Comparison of ENCODE assay signal across 17 cellular contexts in genomic region chr6:138526822-138527235, GRCh38. TPM values are rescaled to one million over a fixed set of nuclear protein-coding genes. Genes with fewer than 3 reads are reported as not detected.
DNase-seq lines count a peak whose midpoint lies in the region; ATAC-seq and TF ChIP-seq lines count a peak whose summit lies in the region.
"Had no signal": no experiment of that assay in that cellular context is flagged by ENCODE, and none has a peak within 500 bp of the region (broad histone marks: within the 10 kb centered on the region; RNA-seq: fewer than 3 reads in every experiment).

No MANE protein-coding gene starts in this region.

- H3K27ac Mint-ChIP-seq in activated naive CD8-positive, alpha-beta T cell treated with anti-CD3 and anti-CD28 coated beads, Interleukin-2, amount 50 U/mL, for 24 hours = no peak overlapping the region
- no peak overlapping the region for H3K27ac Mint-ChIP-seq in activated CD4-positive, alpha-beta memory T cell treated with anti-CD3 and anti-CD28 coated beads for 36 hours
- H3K27ac Mint-ChIP-seq: activated naive CD8-positive, alpha-beta T cell; stimulated activated naive CD8-positive, alpha-beta T cell treated with anti-CD3 and anti-CD28 coated beads, Interleukin-15, amount 100 ng/mL, for 72 hours had no signal

- TF ChIP-seq RAD21 in liver (IDR thresholded peaks at IDR 0.05) = no peak

- H3K9ac ChIP-seq in liver (ENCODE audit: low read depth in 1 of 2, low read length in 2 of 2) = no peak overlapping the region

- H3K36me3 Mint-ChIP-seq in activated naive CD8-positive, alpha-beta T cell treated with anti-CD3 and anti-CD28 coated beads, Interleukin-2, amount 50 U/mL, for 24 hours (ENCODE audit: low read depth) = no peaks in the 10 kb centered on the region
- H3K36me3 Mint-ChIP-seq in activated CD4-positive, alpha-beta memory T cell treated with anti-CD3 and anti-CD28 coated beads for 36 hours = no peaks in the 10 kb centered on the region
- H3K36me3 Mint-ChIP-seq: activated naive CD8-positive, alpha-beta T cell had no signal

- CTCF ChIA-PET in activated CD4-positive, alpha-beta memory T cell treated with anti-CD3 and anti-CD28 coated beads for 36 hours (lab: Charles Lee) = interaction anchor here (0.9 to 3.6 kb wide), 3 partner anchors 10 to 99 kb away, joined by 3 to 14 read pairs (median 5); no protein-coding TSS in a partner anchor

- no peaks in the 10 kb centered on the region for H3K9me3 ChIP-seq in liver (ENCODE audit: control insufficient read depth in 4 of 4, low read length in 3 of 4)

- peaks cover 0 to 6% (median 0%) of the 10 kb centered on the region in 45 donors for H3K27me3 ChIP-seq in dorsolateral prefrontal cortex
- H3K27me3 ChIP-seq in liver (ENCODE audit: control insufficient read depth in 4 of 4, insufficient read depth in 4 of 4, low read length in 3 of 4) = no peaks in the 10 kb centered on the region

- H3K4me1 ChIP-seq in liver (ENCODE audit: control insufficient read depth in 4 of 4, insufficient read depth in 4 of 4, low read length in 3 of 4) = peaks cover 0 to 12% (median 4%) of the 10 kb centered on the region in 4 donors

- intact Hi-C loops in dorsolateral prefrontal cortex (cut with DNase I) = no loop called here
- intact Hi-C loops in activated CD4-positive, alpha-beta memory T cell treated with anti-CD3 and anti-CD28 coated beads for 36 hours (cut with micrococcal nuclease) = no loop called here

- peaks cover 1% of the 10 kb centered on the region for H3K4me1 Mint-ChIP-seq in activated naive CD8-positive, alpha-beta T cell treated with anti-CD3 and anti-CD28 coated beads, Interleukin-2, amount 50 U/mL, for 24 hours
- no peaks in the 10 kb centered on the region for H3K4me1 Mint-ChIP-seq in activated CD4-positive, alpha-beta memory T cell treated with anti-CD3 and anti-CD28 coated beads for 36 hours (ENCODE audit: low read depth)

- H3K27me3 Mint-ChIP-seq in activated naive CD8-positive, alpha-beta T cell treated with anti-CD3 and anti-CD28 coated beads, Interleukin-2, amount 50 U/mL, for 24 hours = peaks cover 2% of the 10 kb centered on the region
- H3K27me3 Mint-ChIP-seq in activated CD4-positive, alpha-beta memory T cell treated with anti-CD3 and anti-CD28 coated beads for 36 hours = peaks cover 7% of the 10 kb centered on the region

- no peak overlapping the region for H3K4me3 Mint-ChIP-seq in activated naive CD8-positive, alpha-beta T cell treated with anti-CD3 and anti-CD28 coated beads, Interleukin-2, amount 50 U/mL, for 24 hours
- no peak overlapping the region for H3K4me3 Mint-ChIP-seq in activated CD4-positive, alpha-beta memory T cell treated with anti-CD3 and anti-CD28 coated beads for 36 hours
- H3K4me3 Mint-ChIP-seq: activated naive CD8-positive, alpha-beta T cell; stimulated activated naive CD8-positive, alpha-beta T cell treated with anti-CD3 and anti-CD28 coated beads, Interleukin-15, amount 100 ng/mL, for 72 hours had no signal

- POLR2A ChIA-PET in activated CD4-positive, alpha-beta memory T cell treated with anti-CD3 and anti-CD28 coated beads for 36 hours (lab: Charles Lee) = no interaction called here

- H3K36me3 ChIP-seq in liver (ENCODE audit: control insufficient read depth in 4 of 4, insufficient read depth in 3 of 4, low read depth in 1 of 4, low read length in 3 of 4) = no peaks in the 10 kb centered on the region

- H3K27ac ChIP-seq in dorsolateral prefrontal cortex (no peak overlapping the region), liver (ENCODE audit: low read depth in 1 of 2, low read length in 2 of 2) (peak overlapping the region in 1 of 2 donors; percentile 2)

- no peak for ATAC-seq in activated naive CD8-positive, alpha-beta T cell treated with anti-CD3 and anti-CD28 coated beads, Interleukin-2, amount 50 U/mL, for 24 hours
- no peak for ATAC-seq in GM21717 (IDR thresholded peaks at IDR 0.05; ENCODE audit: unreplicated experiment)
- ATAC-seq: K562; Panc1; stimulated activated naive CD8-positive, alpha-beta T cell treated with anti-CD3 and anti-CD28 coated beads, Interleukin-15, amount 100 ng/mL, for 72 hours had no signal

- WGBS in liver = 28% methylated on average over 11 of the region's 11 CpGs

- no peaks in the 10 kb centered on the region for H3K9me3 Mint-ChIP-seq in activated naive CD8-positive, alpha-beta T cell treated with anti-CD3 and anti-CD28 coated beads, Interleukin-2, amount 50 U/mL, for 24 hours
- H3K9me3 Mint-ChIP-seq in activated CD4-positive, alpha-beta memory T cell treated with anti-CD3 and anti-CD28 coated beads for 36 hours = no peaks in the 10 kb centered on the region
- H3K9me3 Mint-ChIP-seq: stimulated activated naive CD8-positive, alpha-beta T cell treated with anti-CD3 and anti-CD28 coated beads, Interleukin-15, amount 100 ng/mL, for 72 hours had no signal

- DNase-seq in Ammon's horn (ENCODE audit: low spot score) (peak; percentile 34), NCI-H510A (lab: John Stamatoyannopoulos, UW) (peak; percentile 3), dorsolateral prefrontal cortex (no peak), NOMO-1 (lab: John Stamatoyannopoulos, UW; ENCODE audit: unreplicated experiment in 2 of 2) (no peak)
- no peak for DNase-seq in activated naive CD8-positive, alpha-beta T cell treated with anti-CD3 and anti-CD28 coated beads, Interleukin-2, amount 50 U/mL, for 24 hours
- no peak for DNase-seq in activated CD4-positive, alpha-beta memory T cell treated with anti-CD3 and anti-CD28 coated beads for 36 hours
- DNase-seq: AML-193; NCI-H2029 treated with DMSO at 0.1 percent for 48 hours; posterior cingulate gyrus; stimulated activated CD4-positive, alpha-beta T cell treated with anti-CD3 and anti-CD28 coated beads, Interleukin-4, amount 100 ng/mL, for 4 hours; stimulated activated naive CD8-positive, alpha-beta T cell treated with anti-CD3 and anti-CD28 coated beads, Interleukin-15, amount 100 ng/mL, for 72 hours; T-helper 9 cell had no signal

- TF ChIP-seq CTCF in dorsolateral prefrontal cortex (IDR thresholded peaks at IDR 0.05 in 54 of 56, conservative IDR thresholded peaks at IDR 0.05 in 2 of 56; ENCODE audit: low read depth in 1 of 56, partially characterized antibody in 56 of 56) (no peak), liver (IDR thresholded peaks at IDR 0.05; ENCODE audit: low read depth, low read length, missing input control) (no peak)

- H3K4me3 ChIP-seq in dorsolateral prefrontal cortex (peak overlapping the region in 42 of 59 donors; percentile 0 to 56 (median 26)), liver (ENCODE audit: low read depth in 1 of 3, low read length in 3 of 3) (peak overlapping the region in 2 of 3 donors; percentile 16 to 57)
- H3K4me3 ChIP-seq: K562 had no signal

TF ChIP-seq in liver, 16 proteins besides CTCF, POLR2A, EP300 and RAD21:
- TF ChIP-seq, protein P1, sequence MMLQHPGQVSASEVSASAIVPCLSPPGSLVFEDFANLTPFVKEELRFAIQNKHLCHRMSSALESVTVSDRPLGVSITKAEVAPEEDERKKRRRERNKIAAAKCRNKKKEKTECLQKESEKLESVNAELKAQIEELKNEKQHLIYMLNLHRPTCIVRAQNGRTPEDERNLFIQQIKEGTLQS (IDR thresholded peaks at IDR 0.05) = no peak
- TF ChIP-seq, protein P2, sequence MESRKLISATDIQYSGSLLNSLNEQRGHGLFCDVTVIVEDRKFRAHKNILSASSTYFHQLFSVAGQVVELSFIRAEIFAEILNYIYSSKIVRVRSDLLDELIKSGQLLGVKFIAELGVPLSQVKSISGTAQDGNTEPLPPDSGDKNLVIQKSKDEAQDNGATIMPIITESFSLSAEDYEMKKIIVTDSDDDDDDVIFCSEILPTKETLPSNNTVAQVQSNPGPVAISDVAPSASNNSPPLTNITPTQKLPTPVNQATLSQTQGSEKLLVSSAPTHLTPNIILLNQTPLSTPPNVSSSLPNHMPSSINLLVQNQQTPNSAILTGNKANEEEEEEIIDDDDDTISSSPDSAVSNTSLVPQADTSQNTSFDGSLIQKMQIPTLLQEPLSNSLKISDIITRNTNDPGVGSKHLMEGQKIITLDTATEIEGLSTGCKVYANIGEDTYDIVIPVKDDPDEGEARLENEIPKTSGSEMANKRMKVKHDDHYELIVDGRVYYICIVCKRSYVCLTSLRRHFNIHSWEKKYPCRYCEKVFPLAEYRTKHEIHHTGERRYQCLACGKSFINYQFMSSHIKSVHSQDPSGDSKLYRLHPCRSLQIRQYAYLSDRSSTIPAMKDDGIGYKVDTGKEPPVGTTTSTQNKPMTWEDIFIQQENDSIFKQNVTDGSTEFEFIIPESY (IDR thresholded peaks at IDR 0.05) = no peak
- TF ChIP-seq FOXA2 (IDR thresholded peaks at IDR 0.05) = no peak
- no peak for TF ChIP-seq YY1 (IDR thresholded peaks at IDR 0.05)
- TF ChIP-seq GABPA (IDR thresholded peaks at IDR 0.05 in 1 of 2, conservative IDR thresholded peaks at IDR 0.05 in 1 of 2) = no peak
- TF ChIP-seq SP1 (IDR thresholded peaks at IDR 0.05) = no peak

RNA-seq across cellular contexts. Expression of gene NHSL1, which starts 27.5 kb away (rescaled TPM):
- total RNA-seq in dorsolateral prefrontal cortex (10 to 100 TPM in 116 of 120 experiments, 1 to 10 TPM in 4; 5.8 to 59.0 (median 19.0) TPM), liver (10 to 100 TPM; 10.9 to 33.0 TPM)
- polyA plus RNA-seq in liver = 10 to 100 TPM in 1 of 2 donors, 1 to 10 TPM in 1; 6.6 to 30.4 TPM
- under 1 TPM; 0.53 to 0.95 TPM for total RNA-seq in activated CD4-positive, alpha-beta memory T cell treated with anti-CD3 and anti-CD28 coated beads for 36 hours

Comparison
In these comparisons a context has a peak if more than half of its experiments do, and no peak if none do; other contexts are left out.
1. DNase-seq: peak in Ammon's horn (single experiment) and NCI-H510A (single experiment); none in dorsolateral prefrontal cortex (0 of 10), NOMO-1 (0 of 2), activated naive CD8-positive, alpha-beta T cell treated with anti-CD3 and anti-CD28 coated beads, Interleukin-2, amount 50 U/mL, for 24 hours (single experiment) and activated CD4-positive, alpha-beta memory T cell treated with anti-CD3 and anti-CD28 coated beads for 36 hours (single experiment).